ENCODE assay signal across 8 cellular contexts in genomic region chr2:8312861-8313768, GRCh38.
A peak's percentile ranks its signal among the peaks of the same experiment; 100 is the strongest.
DNase-seq lines count a peak whose midpoint lies in the region; ATAC-seq lines count a peak whose summit lies in the region.

No MANE protein-coding gene starts in this region.

- no peaks in the 10 kb centered on the region for H3K27me3 Mint-ChIP-seq in T-helper 17 cell
- H3K27me3 Mint-ChIP-seq in naive thymus-derived CD4-positive, alpha-beta T cell, result peaks cover 0 to 11% (median 0%) of the 10 kb centered on the region in 5 donors

- DNase-seq in ELR (ENCODE audit: low read depth) (peak; percentile 18), T-helper 17 cell (no peak), epidermal melanocyte (ENCODE audit: insufficient read length, low spot score) (no peak)
- no peak for DNase-seq in naive thymus-derived CD4-positive, alpha-beta T cell
- DNase-seq in activated naive CD4-positive, alpha-beta T cell (lab: John Stamatoyannopoulos, UW), result no peak
- DNase-seq in stimulated activated naive CD4-positive, alpha-beta T cell treated with Interleukin-2 at 50 U/mL for 16 hours (lab: John Stamatoyannopoulos, UW), result no peak

- intact Hi-C loops in naive thymus-derived CD4-positive, alpha-beta T cell (cut with micrococcal nuclease), result no loop called here

- H3K9me3 ChIP-seq in T-helper 17 cell (ENCODE audit: control insufficient read depth, low read length, poor library complexity, severe bottlenecking), result no peaks in the 10 kb centered on the region
- no peaks in the 10 kb centered on the region for H3K9me3 ChIP-seq in naive thymus-derived CD4-positive, alpha-beta T cell (ENCODE audit: control insufficient read depth in 2 of 3, low read length in 3 of 3)

- H3K4me1 Mint-ChIP-seq in T-helper 17 cell, result peaks cover 58% of the 10 kb centered on the region
- H3K4me1 Mint-ChIP-seq in naive thymus-derived CD4-positive, alpha-beta T cell, result peaks cover 17 to 71% (median 34%) of the 10 kb centered on the region in 7 donors

- H3K27me3 ChIP-seq in naive thymus-derived CD4-positive, alpha-beta T cell (ENCODE audit: control insufficient read depth in 2 of 2, insufficient read depth in 2 of 2, low read length in 2 of 2), result no peaks in the 10 kb centered on the region

- H3K4me3 ChIP-seq in naive thymus-derived CD4-positive, alpha-beta T cell (ENCODE audit: low read length), result no peak overlapping the region

- H3K4me3 Mint-ChIP-seq in T-helper 17 cell, result peak overlapping the region; percentile 67
- H3K4me3 Mint-ChIP-seq in naive thymus-derived CD4-positive, alpha-beta T cell, result peak overlapping the region in 1 of 10 donors; percentile 42

- H3K36me3 ChIP-seq in naive thymus-derived CD4-positive, alpha-beta T cell (ENCODE audit: control insufficient read depth in 2 of 3, insufficient read depth in 3 of 3, low read length in 3 of 3), result no peaks in the 10 kb centered on the region

- H3K4me1 ChIP-seq in naive thymus-derived CD4-positive, alpha-beta T cell (ENCODE audit: control insufficient read depth in 2 of 2, insufficient read depth in 2 of 2, low read length in 2 of 2), result peaks cover 6 to 64% of the 10 kb centered on the region in 2 donors

- H3K36me3 Mint-ChIP-seq in T-helper 17 cell (ENCODE audit: low read depth), result peaks cover 5% of the 10 kb centered on the region
- H3K36me3 Mint-ChIP-seq in naive thymus-derived CD4-positive, alpha-beta T cell, result peaks cover 0 to 17% (median 0%) of the 10 kb centered on the region in 5 donors

- no peak overlapping the region for H3K27ac ChIP-seq in naive thymus-derived CD4-positive, alpha-beta T cell (ENCODE audit: low read depth, low read length)

- CTCF ChIA-PET in naive thymus-derived CD4-positive, alpha-beta T cell (lab: Charles Lee), result no interaction called here

- peaks cover 0 to 5% (median 0%) of the 10 kb centered on the region in 11 donors for H3K9me3 Mint-ChIP-seq in naive thymus-derived CD4-positive, alpha-beta T cell

- POLR2A ChIA-PET in naive thymus-derived CD4-positive, alpha-beta T cell (lab: Charles Lee), result no interaction called here

- peak overlapping the region; percentile 90 for H3K27ac Mint-ChIP-seq in T-helper 17 cell
- H3K27ac Mint-ChIP-seq in naive thymus-derived CD4-positive, alpha-beta T cell, result peak overlapping the region in 1 of 9 donors; percentile 82

- peak; percentile 83 for ATAC-seq in GM21390 (IDR thresholded peaks at IDR 0.05; ENCODE audit: unreplicated experiment)
- ATAC-seq in HG03558 (IDR thresholded peaks at IDR 0.05; ENCODE audit: extremely low read depth, unreplicated experiment), result peak; percentile 81
- ATAC-seq in T-helper 17 cell, result peak; percentile 52
- ATAC-seq in naive thymus-derived CD4-positive, alpha-beta T cell, result peak; percentile 46
